1 cellular context compared by ENCODE assay signal in genomic region chr13:32499538-32500210, GRCh38.
TF ChIP-seq lines count a peak whose summit lies in the region.

No MANE protein-coding gene starts in this region.

TF ChIP-seq in HepG2, 621 proteins besides CTCF, POLR2A, EP300 and RAD21 (continued from another document and continues in another):
- no peak for TF ChIP-seq ARID3A (IDR thresholded peaks at IDR 0.05; ENCODE audit: low read depth, low read length)
- no peak for TF ChIP-seq AFF4 (CRISPR knock-in tag; IDR thresholded peaks at IDR 0.05)
- TF ChIP-seq KLF13 (CRISPR knock-in tag; IDR thresholded peaks at IDR 0.05) = no peak
- no peak for TF ChIP-seq FOXK1 (CRISPR knock-in tag; IDR thresholded peaks at IDR 0.05; ENCODE audit: borderline replicate concordance, low read depth)
- no peak for TF ChIP-seq HMGA1 (CRISPR knock-in tag; conservative IDR thresholded peaks at IDR 0.05)
- TF ChIP-seq SRSF1 (optimal IDR thresholded peaks at IDR 0.05; ENCODE audit: low read depth, low read length) = no peak
- no peak for TF ChIP-seq RORA (CRISPR knock-in tag; IDR thresholded peaks at IDR 0.05)
- no peak for TF ChIP-seq ZBTB14 (CRISPR knock-in tag; IDR thresholded peaks at IDR 0.05)
- no peak for TF ChIP-seq RBFOX2 (IDR thresholded peaks at IDR 0.05; ENCODE audit: low read depth, low read length)
- no peak for TF ChIP-seq MYNN (CRISPR knock-in tag; IDR thresholded peaks at IDR 0.05; ENCODE audit: low read depth)
- no peak for TF ChIP-seq ZIK1 (CRISPR knock-in tag; IDR thresholded peaks at IDR 0.05; ENCODE audit: borderline replicate concordance, low read depth)
- TF ChIP-seq ZNF83 (CRISPR knock-in tag; IDR thresholded peaks at IDR 0.05; ENCODE audit: borderline replicate concordance) = no peak
- TF ChIP-seq ZNF124 (CRISPR knock-in tag; IDR thresholded peaks at IDR 0.05) = no peak
- TF ChIP-seq KDM5B (CRISPR knock-in tag; IDR thresholded peaks at IDR 0.05; ENCODE audit: borderline replicate concordance) = no peak
- no peak for TF ChIP-seq HOXD1 (CRISPR knock-in tag; IDR thresholded peaks at IDR 0.05)
- no peak for TF ChIP-seq SP1 (IDR thresholded peaks at IDR 0.05)
- TF ChIP-seq SP1 (CRISPR knock-in tag; IDR thresholded peaks at IDR 0.05) = no peak
- TF ChIP-seq ZNF552 (CRISPR knock-in tag; IDR thresholded peaks at IDR 0.05; ENCODE audit: borderline replicate concordance) = no peak
- TF ChIP-seq, protein P1, sequence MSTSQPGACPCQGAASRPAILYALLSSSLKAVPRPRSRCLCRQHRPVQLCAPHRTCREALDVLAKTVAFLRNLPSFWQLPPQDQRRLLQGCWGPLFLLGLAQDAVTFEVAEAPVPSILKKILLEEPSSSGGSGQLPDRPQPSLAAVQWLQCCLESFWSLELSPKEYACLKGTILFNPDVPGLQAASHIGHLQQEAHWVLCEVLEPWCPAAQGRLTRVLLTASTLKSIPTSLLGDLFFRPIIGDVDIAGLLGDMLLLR (CRISPR knock-in tag; IDR thresholded peaks at IDR 0.05) = no peak
- TF ChIP-seq CREB1 (IDR thresholded peaks at IDR 0.05) = no peak
- TF ChIP-seq CREB1 (CRISPR knock-in tag; IDR thresholded peaks at IDR 0.05) = peak; percentile 47; the same call in 1 of the 2 replicates
- TF ChIP-seq, protein P2, sequence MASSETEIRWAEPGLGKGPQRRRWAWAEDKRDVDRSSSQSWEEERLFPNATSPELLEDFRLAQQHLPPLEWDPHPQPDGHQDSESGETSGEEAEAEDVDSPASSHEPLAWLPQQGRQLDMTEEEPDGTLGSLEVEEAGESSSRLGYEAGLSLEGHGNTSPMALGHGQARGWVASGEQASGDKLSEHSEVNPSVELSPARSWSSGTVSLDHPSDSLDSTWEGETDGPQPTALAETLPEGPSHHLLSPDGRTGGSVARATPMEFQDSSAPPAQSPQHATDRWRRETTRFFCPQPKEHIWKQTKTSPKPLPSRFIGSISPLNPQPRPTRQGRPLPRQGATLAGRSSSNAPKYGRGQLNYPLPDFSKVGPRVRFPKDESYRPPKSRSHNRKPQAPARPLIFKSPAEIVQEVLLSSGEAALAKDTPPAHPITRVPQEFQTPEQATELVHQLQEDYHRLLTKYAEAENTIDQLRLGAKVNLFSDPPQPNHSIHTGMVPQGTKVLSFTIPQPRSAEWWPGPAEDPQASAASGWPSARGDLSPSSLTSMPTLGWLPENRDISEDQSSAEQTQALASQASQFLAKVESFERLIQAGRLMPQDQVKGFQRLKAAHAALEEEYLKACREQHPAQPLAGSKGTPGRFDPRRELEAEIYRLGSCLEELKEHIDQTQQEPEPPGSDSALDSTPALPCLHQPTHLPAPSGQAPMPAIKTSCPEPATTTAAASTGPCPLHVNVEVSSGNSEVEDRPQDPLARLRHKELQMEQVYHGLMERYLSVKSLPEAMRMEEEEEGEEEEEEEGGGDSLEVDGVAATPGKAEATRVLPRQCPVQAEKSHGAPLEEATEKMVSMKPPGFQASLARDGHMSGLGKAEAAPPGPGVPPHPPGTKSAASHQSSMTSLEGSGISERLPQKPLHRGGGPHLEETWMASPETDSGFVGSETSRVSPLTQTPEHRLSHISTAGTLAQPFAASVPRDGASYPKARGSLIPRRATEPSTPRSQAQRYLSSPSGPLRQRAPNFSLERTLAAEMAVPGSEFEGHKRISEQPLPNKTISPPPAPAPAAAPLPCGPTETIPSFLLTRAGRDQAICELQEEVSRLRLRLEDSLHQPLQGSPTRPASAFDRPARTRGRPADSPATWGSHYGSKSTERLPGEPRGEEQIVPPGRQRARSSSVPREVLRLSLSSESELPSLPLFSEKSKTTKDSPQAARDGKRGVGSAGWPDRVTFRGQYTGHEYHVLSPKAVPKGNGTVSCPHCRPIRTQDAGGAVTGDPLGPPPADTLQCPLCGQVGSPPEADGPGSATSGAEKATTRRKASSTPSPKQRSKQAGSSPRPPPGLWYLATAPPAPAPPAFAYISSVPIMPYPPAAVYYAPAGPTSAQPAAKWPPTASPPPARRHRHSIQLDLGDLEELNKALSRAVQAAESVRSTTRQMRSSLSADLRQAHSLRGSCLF (CRISPR knock-in tag; IDR thresholded peaks at IDR 0.05; ENCODE audit: borderline replicate concordance) = no peak
- no peak; the same call in 1 of the 2 replicates for TF ChIP-seq ZMYM4 (CRISPR knock-in tag; IDR thresholded peaks at IDR 0.05)
- no peak for TF ChIP-seq ZFP36L1 (CRISPR knock-in tag; IDR thresholded peaks at IDR 0.05)
- no peak for TF ChIP-seq ZC3H4 (CRISPR knock-in tag; IDR thresholded peaks at IDR 0.05; ENCODE audit: borderline replicate concordance)
- TF ChIP-seq TAF15 (IDR thresholded peaks at IDR 0.05; ENCODE audit: low read depth, low read length, poor library complexity, severe bottlenecking) = no peak
- TF ChIP-seq ZNF432 (CRISPR knock-in tag; IDR thresholded peaks at IDR 0.05; ENCODE audit: borderline replicate concordance) = no peak
- TF ChIP-seq ZBTB26 (CRISPR knock-in tag; IDR thresholded peaks at IDR 0.05; ENCODE audit: borderline replicate concordance) = peak; percentile 96
- TF ChIP-seq SUZ12 (IDR thresholded peaks at IDR 0.05; ENCODE audit: low read depth, low read length) = no peak
- TF ChIP-seq ZNF652 (CRISPR knock-in tag; IDR thresholded peaks at IDR 0.05; ENCODE audit: borderline replicate concordance, low read depth) = no peak
- TF ChIP-seq ZBTB20 (CRISPR knock-in tag; IDR thresholded peaks at IDR 0.05; ENCODE audit: borderline replicate concordance, low read depth) = peak; percentile 97
- no peak for TF ChIP-seq FOXA1 (IDR thresholded peaks at IDR 0.05)
- TF ChIP-seq FOXA1 (CRISPR knock-in tag; IDR thresholded peaks at IDR 0.05) = peak; percentile 43
- no peak for TF ChIP-seq HOXA9 (CRISPR knock-in tag; IDR thresholded peaks at IDR 0.05; ENCODE audit: borderline replicate concordance)
- peak; percentile 85 for TF ChIP-seq ZNF792 (CRISPR knock-in tag; IDR thresholded peaks at IDR 0.05)
- peak; percentile 36; the same call in 1 of the 2 replicates for TF ChIP-seq ISL2 (CRISPR knock-in tag; IDR thresholded peaks at IDR 0.05)
- TF ChIP-seq, protein P3, sequence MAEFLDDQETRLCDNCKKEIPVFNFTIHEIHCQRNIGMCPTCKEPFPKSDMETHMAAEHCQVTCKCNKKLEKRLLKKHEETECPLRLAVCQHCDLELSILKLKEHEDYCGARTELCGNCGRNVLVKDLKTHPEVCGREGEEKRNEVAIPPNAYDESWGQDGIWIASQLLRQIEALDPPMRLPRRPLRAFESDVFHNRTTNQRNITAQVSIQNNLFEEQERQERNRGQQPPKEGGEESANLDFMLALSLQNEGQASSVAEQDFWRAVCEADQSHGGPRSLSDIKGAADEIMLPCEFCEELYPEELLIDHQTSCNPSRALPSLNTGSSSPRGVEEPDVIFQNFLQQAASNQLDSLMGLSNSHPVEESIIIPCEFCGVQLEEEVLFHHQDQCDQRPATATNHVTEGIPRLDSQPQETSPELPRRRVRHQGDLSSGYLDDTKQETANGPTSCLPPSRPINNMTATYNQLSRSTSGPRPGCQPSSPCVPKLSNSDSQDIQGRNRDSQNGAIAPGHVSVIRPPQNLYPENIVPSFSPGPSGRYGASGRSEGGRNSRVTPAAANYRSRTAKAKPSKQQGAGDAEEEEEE (CRISPR knock-in tag; IDR thresholded peaks at IDR 0.05; ENCODE audit: borderline replicate concordance) = no peak
- TF ChIP-seq ZMAT5 (CRISPR knock-in tag; IDR thresholded peaks at IDR 0.05; ENCODE audit: borderline replicate concordance, low read depth) = no peak
- TF ChIP-seq THAP9 (CRISPR knock-in tag; IDR thresholded peaks at IDR 0.05; ENCODE audit: borderline replicate concordance) = no peak
- TF ChIP-seq NCOA2 (CRISPR knock-in tag; IDR thresholded peaks at IDR 0.05) = peak; percentile 69
- 0 out of 2 replicates have a peak, but pooled peaks have one; percentile 15 for TF ChIP-seq ZNF503 (CRISPR knock-in tag; IDR thresholded peaks at IDR 0.05)
- TF ChIP-seq ZNF530 (CRISPR knock-in tag; IDR thresholded peaks at IDR 0.05; ENCODE audit: low read depth) = no peak
- TF ChIP-seq NR2C2 (CRISPR knock-in tag; IDR thresholded peaks at IDR 0.05; ENCODE audit: borderline replicate concordance) = no peak
- TF ChIP-seq ZNF772 (CRISPR knock-in tag; IDR thresholded peaks at IDR 0.05) = no peak
